In genomic region chr11:121250843-121251242, GRCh38 we compare ENCODE assay signal across 21 cellular contexts.
"Had no signal": no experiment of that assay in that cellular context is flagged by ENCODE, and none has a peak within 500 bp of the region (broad histone marks: within the 10 kb centered on the region; RNA-seq: fewer than 3 reads in every experiment).

No MANE protein-coding gene starts in this region.

- H3K27me3 ChIP-seq: cardiac muscle cell, ovary, stomach, tibial nerve, vagina had no signal

- H3K4me3 Mint-ChIP-seq: activated CD8-positive, alpha-beta memory T cell treated with anti-CD3 and anti-CD28 coated beads, Interleukin-2, amount 10 ng/mL, durations not matched to agents 7 days and 5 days; activated naive CD8-positive, alpha-beta T cell; nephron progenitor cell; T-helper 1 cell treated with Interleukin-12 subunit alpha and Interleukin-12 subunit beta and Interleukin-4 antibody, amounts not matched to agents 30 μg/mL and 1 μg/mL, for 36 hours had no signal

- ATAC-seq: activated CD8-positive, alpha-beta memory T cell treated with anti-CD3 and anti-CD28 coated beads, Interleukin-2, amount 10 ng/mL, durations not matched to agents 7 days and 5 days; heart left ventricle had no signal

- H3K36me3 ChIP-seq: cardiac muscle cell, heart left ventricle, left ventricle myocardium inferior, ovary, stomach, tibial nerve, vagina had no signal

- FAIRE-seq: colon, endothelial cell of umbilical vein, frontal cortex had no signal

- H3K27ac ChIP-seq: heart left ventricle, left ventricle myocardium inferior, ovary, stomach, tibial nerve, vagina had no signal

- H3K27ac Mint-ChIP-seq: activated CD8-positive, alpha-beta memory T cell treated with anti-CD3 and anti-CD28 coated beads, Interleukin-2, amount 10 ng/mL, durations not matched to agents 7 days and 5 days; activated naive CD8-positive, alpha-beta T cell; nephron progenitor cell; T-helper 1 cell treated with Interleukin-12 subunit alpha and Interleukin-12 subunit beta and Interleukin-4 antibody, amounts not matched to agents 30 μg/mL and 1 μg/mL, for 36 hours had no signal

- H3K4me3 ChIP-seq: cardiac muscle cell, heart left ventricle, left ventricle myocardium inferior, ovary, stomach, tibial nerve, vagina had no signal

- DNase-seq: activated CD4-positive, alpha-beta T cell treated with anti-CD3 and anti-CD28 coated beads, Interleukin-2, amount 50 U/mL, for 4 hours; activated CD8-positive, alpha-beta memory T cell treated with anti-CD3 and anti-CD28 coated beads, Interleukin-2, amount 10 ng/mL, durations not matched to agents 7 days and 5 days; activated gamma-delta T cell; activated T-cell treated with anti-CD3 and anti-CD28 coated beads, Interleukin-2, amount 50 U/mL, for 48 hours; heart left ventricle; islet precursor cell; left ventricle myocardium inferior; mesendoderm; nephron progenitor cell; ovary; stimulated activated CD4-positive, alpha-beta T cell treated with anti-CD3 and anti-CD28 coated beads, Interleukin-15, amount 100 ng/mL, for 24 hours; stimulated activated CD4-positive, alpha-beta T cell treated with anti-CD3 and anti-CD28 coated beads, Interleukin-4, amount 100 ng/mL, for 24 hours; stomach had no signal

- H3K36me3 Mint-ChIP-seq: activated CD8-positive, alpha-beta memory T cell treated with anti-CD3 and anti-CD28 coated beads, Interleukin-2, amount 10 ng/mL, durations not matched to agents 7 days and 5 days had no signal

- H3K9me3 Mint-ChIP-seq: T-helper 1 cell treated with Interleukin-12 subunit alpha and Interleukin-12 subunit beta and Interleukin-4 antibody, amounts not matched to agents 30 μg/mL and 1 μg/mL, for 36 hours had no signal

- H3K9me3 ChIP-seq: heart left ventricle, left ventricle myocardium inferior, ovary, stomach, tibial nerve, vagina had no signal
